In the genomic region with DNA sequence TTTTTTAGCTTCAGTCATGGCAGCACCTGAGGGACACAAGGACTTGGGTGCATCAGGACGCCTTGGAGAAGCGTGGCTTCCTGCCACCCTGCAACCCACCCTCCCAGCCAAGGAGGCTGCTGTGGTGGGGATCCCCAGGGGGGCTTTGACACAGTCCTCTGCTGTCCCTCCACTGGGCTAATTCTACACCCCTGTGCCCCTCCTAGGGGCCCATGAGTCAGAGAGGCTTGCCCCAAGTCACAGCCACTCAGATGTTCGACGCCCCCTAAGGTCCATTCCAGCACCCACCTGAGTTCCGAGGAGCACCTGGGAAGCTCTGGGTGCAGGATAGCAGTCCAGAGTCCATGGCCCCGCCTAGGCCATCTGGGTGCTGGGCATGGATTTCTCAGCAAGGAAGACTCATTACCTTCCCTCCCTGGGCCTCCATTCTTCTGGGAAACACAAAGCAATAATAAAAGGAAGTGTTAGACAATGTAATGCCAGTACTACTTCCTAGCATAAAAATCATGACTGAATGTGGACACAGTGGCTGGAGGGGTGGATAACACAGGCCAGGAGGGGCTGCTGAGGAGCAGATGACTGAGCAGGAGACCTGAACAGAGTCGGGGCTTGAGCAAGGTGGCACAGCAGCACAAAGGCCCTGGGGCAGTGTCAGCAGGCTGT, we compare ENCODE assay signal across 29 cellular contexts. TPM values are rescaled to one million over a fixed set of nuclear protein-coding genes. Genes with fewer than 3 reads are reported as not detected.
DNase-seq lines count a peak whose midpoint lies in the region; ATAC-seq, FAIRE-seq and TF ChIP-seq lines count a peak whose summit lies in the region.
"Had no signal": no experiment of that assay in that cellular context is flagged by ENCODE, and none has a peak within 500 bp of the region (broad histone marks: within the 10 kb centered on the region; RNA-seq: fewer than 3 reads in every experiment).

No MANE protein-coding gene starts in this region.

- peaks cover 3% of the 10 kb centered on the region for H3K4me1 Mint-ChIP-seq in activated CD8-positive, alpha-beta memory T cell treated with anti-CD3 and anti-CD28 coated beads, Interleukin-2, amount 10 ng/mL, durations not matched to agents 7 days and 5 days

- H4K20me1 ChIP-seq in BLaER1 (no peaks in the 10 kb centered on the region), osteoblast (ENCODE audit: insufficient read depth, low read length) (no peaks in the 10 kb centered on the region)

- peaks cover 56% of the 10 kb centered on the region for H3K4me1 ChIP-seq in BLaER1
- H3K4me1 ChIP-seq in Peyer's patch = no peaks in the 10 kb centered on the region
- H3K4me1 ChIP-seq in osteoblast (ENCODE audit: insufficient read depth, low read length) = no peaks in the 10 kb centered on the region

- H3K36me3 Mint-ChIP-seq in activated CD8-positive, alpha-beta memory T cell treated with anti-CD3 and anti-CD28 coated beads, Interleukin-2, amount 10 ng/mL, durations not matched to agents 7 days and 5 days = no peaks in the 10 kb centered on the region
- H3K36me3 Mint-ChIP-seq: IgD-negative memory B cell had no signal

- H3K27me3 Mint-ChIP-seq in activated CD8-positive, alpha-beta memory T cell treated with anti-CD3 and anti-CD28 coated beads, Interleukin-2, amount 10 ng/mL, durations not matched to agents 7 days and 5 days = peaks cover 37% of the 10 kb centered on the region

- H3K4me2 ChIP-seq in BLaER1 (peak overlapping the region; percentile 36), osteoblast (ENCODE audit: insufficient read depth, low read length) (no peak overlapping the region)
- H3K4me2 ChIP-seq: KMS-11, SK-N-SH had no signal

- H3K27me3 ChIP-seq in BLaER1 (no peaks in the 10 kb centered on the region), Peyer's patch (no peaks in the 10 kb centered on the region), osteoblast (ENCODE audit: insufficient read depth, low read length) (peaks cover 18% of the 10 kb centered on the region)

- no peak overlapping the region for H3K4me3 Mint-ChIP-seq in activated CD8-positive, alpha-beta memory T cell treated with anti-CD3 and anti-CD28 coated beads, Interleukin-2, amount 10 ng/mL, durations not matched to agents 7 days and 5 days
- H3K4me3 Mint-ChIP-seq: B cell, IgD-negative memory B cell had no signal

- no peak for FAIRE-seq in GM19239 (lab: Jason Lieb, UNC)
- FAIRE-seq: GM12892, RCC 7860 had no signal

- no peak overlapping the region for H3K4me3 ChIP-seq in BLaER1
- H3K4me3 ChIP-seq in Peyer's patch = no peak overlapping the region
- H3K4me3 ChIP-seq in osteoblast (ENCODE audit: insufficient read depth, low read length) = no peak overlapping the region
- H3K4me3 ChIP-seq: GM23248 had no signal

- DNase-seq in Peyer's patch = peak in 2 of 3 donors; percentile 60 to 64
- peak; percentile 9 for DNase-seq in epidermal melanocyte (ENCODE audit: insufficient read length, low spot score)
- DNase-seq in osteoblast (ENCODE audit: insufficient read length, low spot score, missing footprints) = peak; percentile 80
- no peak for DNase-seq in GM19239 (ENCODE audit: insufficient read length, low spot score)
- DNase-seq in activated CD8-positive, alpha-beta memory T cell treated with anti-CD3 and anti-CD28 coated beads, Interleukin-2, amount 10 ng/mL, durations not matched to agents 7 days and 5 days = no peak
- DNase-seq: Calu3, DMS153, DND-41, GM23248, HCEC 1CT, NCI-H1048, NCI-H1417, NCI-H1694, NCI-H2081, NCI-H2227 treated with DMSO at 0.1 percent for 48 hours, NCI-H69, SK-N-SH had no signal

- H3K27ac Mint-ChIP-seq in activated CD8-positive, alpha-beta memory T cell treated with anti-CD3 and anti-CD28 coated beads, Interleukin-2, amount 10 ng/mL, durations not matched to agents 7 days and 5 days = no peak overlapping the region
- H3K27ac Mint-ChIP-seq: B cell, IgD-negative memory B cell had no signal

- TF ChIP-seq CTCF in Peyer's patch (IDR thresholded peaks at IDR 0.05) = no peak
- TF ChIP-seq CTCF in osteoblast (IDR thresholded peaks at IDR 0.05; ENCODE audit: extremely low read depth, low read depth, low read length) = no peak

- no peak overlapping the region for H2AFZ ChIP-seq in osteoblast (ENCODE audit: low read length)
- H2AFZ ChIP-seq: GM23248 had no signal

- H3K9me3 ChIP-seq in BLaER1 (no peaks in the 10 kb centered on the region), Peyer's patch (no peaks in the 10 kb centered on the region), osteoblast (ENCODE audit: low read depth, low read length) (no peaks in the 10 kb centered on the region)
- H3K9me3 ChIP-seq: SK-N-SH had no signal

- ATAC-seq in GM18870 (IDR thresholded peaks at IDR 0.05; ENCODE audit: unreplicated experiment) = no peak
- no peak for ATAC-seq in GM19023 (IDR thresholded peaks at IDR 0.05; ENCODE audit: unreplicated experiment)
- no peak for ATAC-seq in activated CD8-positive, alpha-beta memory T cell treated with anti-CD3 and anti-CD28 coated beads, Interleukin-2, amount 10 ng/mL, durations not matched to agents 7 days and 5 days

- no peaks in the 10 kb centered on the region for H3K9me3 Mint-ChIP-seq in activated CD8-positive, alpha-beta memory T cell treated with anti-CD3 and anti-CD28 coated beads, Interleukin-2, amount 10 ng/mL, durations not matched to agents 7 days and 5 days (ENCODE audit: low read depth)
- H3K9me3 Mint-ChIP-seq: IgD-negative memory B cell had no signal

- H3K79me2 ChIP-seq in osteoblast (ENCODE audit: insufficient read depth, low read length) = no peaks in the 10 kb centered on the region

- H3K36me3 ChIP-seq in BLaER1 (no peaks in the 10 kb centered on the region), Peyer's patch (no peaks in the 10 kb centered on the region), osteoblast (ENCODE audit: insufficient read depth, low read length) (no peaks in the 10 kb centered on the region)

- no peak overlapping the region for H3K27ac ChIP-seq in BLaER1
- H3K27ac ChIP-seq in Peyer's patch = no peak overlapping the region
- no peak overlapping the region for H3K27ac ChIP-seq in osteoblast (ENCODE audit: low read depth, low read length)
- H3K27ac ChIP-seq: 22Rv1, GM23248, HL-60, KMS-11 had no signal

- CTCF ChIA-PET in activated CD8-positive, alpha-beta memory T cell treated with anti-CD3 and anti-CD28 coated beads, Interleukin-2, amount 10 ng/mL, durations not matched to agents 7 days and 5 days (lab: Charles Lee) = no interaction called here

- H3K9ac ChIP-seq in BLaER1 = no peak overlapping the region
- H3K9ac ChIP-seq: GM23248, KMS-11, SK-N-SH had no signal

- no peak for TF ChIP-seq POLR2A in Peyer's patch (IDR thresholded peaks at IDR 0.05)

RNA-seq across cellular contexts. Expression of a gene that starts 3.7 kb away (rescaled TPM):
- total RNA-seq in Peyer's patch = not detected
- total RNA-seq in osteoblast = not detected in 2 replicates
- total RNA-seq in activated CD8-positive, alpha-beta memory T cell treated with anti-CD3 and anti-CD28 coated beads, Interleukin-2, amount 10 ng/mL, durations not matched to agents 7 days and 5 days = not detected
- total RNA-seq: B cell, Calu3, GM23248, NCI-H460, OCI-LY7 had no signal

RNA-seq across cellular contexts. Expression of a gene that starts 31.8 kb away (rescaled TPM):
- total RNA-seq in Peyer's patch = not detected
- not detected in 2 replicates for total RNA-seq in osteoblast
- total RNA-seq in activated CD8-positive, alpha-beta memory T cell treated with anti-CD3 and anti-CD28 coated beads, Interleukin-2, amount 10 ng/mL, durations not matched to agents 7 days and 5 days = not detected
- total RNA-seq: B cell, Calu3, GM23248, NCI-H460, OCI-LY7 had no signal

RNA-seq across cellular contexts. Expression of a gene that starts 45.6 kb away (rescaled TPM):
- total RNA-seq in Peyer's patch (100 to 1,000 TPM in 3 of 4 donors, 10 to 100 TPM in 1; 22.3 to 473 (median 350) TPM), osteoblast (not detected in 2 replicates)
- total RNA-seq in activated CD8-positive, alpha-beta memory T cell treated with anti-CD3 and anti-CD28 coated beads, Interleukin-2, amount 10 ng/mL, durations not matched to agents 7 days and 5 days = not detected
- total RNA-seq: B cell, Calu3, GM23248, NCI-H460, OCI-LY7 had no signal

Comparison
In these comparisons a context has a peak if more than half of its experiments do, and no peak if none do; other contexts are left out.
1. DNase-seq: peak in Peyer's patch (2 of 3), epidermal melanocyte (single experiment) and osteoblast (single experiment); none in GM19239 (single experiment) and activated CD8-positive, alpha-beta memory T cell treated with anti-CD3 and anti-CD28 coated beads, Interleukin-2, amount 10 ng/mL, durations not matched to agents 7 days and 5 days (single experiment).
2. RNA of a gene that starts 45.6 kb away (total RNA-seq): 22.3 to 473 TPM in Peyer's patch; not detected in osteoblast and not detected in activated CD8-positive, alpha-beta memory T cell treated with anti-CD3 and anti-CD28 coated beads, Interleukin-2, amount 10 ng/mL, durations not matched to agents 7 days and 5 days; every median in the first group is over 10 times any median in the second.